10 cellular contexts compared by ENCODE assay signal in genomic region chr1:90045853-90046563, GRCh38.
DNase-seq lines count a peak whose midpoint lies in the region; TF ChIP-seq lines count a peak whose summit lies in the region.
"Had no signal": no experiment of that assay in that cellular context is flagged by ENCODE, and none has a peak within 500 bp of the region (broad histone marks: within the 10 kb centered on the region; RNA-seq: fewer than 3 reads in every experiment).

No MANE protein-coding gene starts in this region.

- no peaks in the 10 kb centered on the region for H3K36me3 ChIP-seq in SU-DHL-6 (ENCODE audit: low read length)
- H3K36me3 ChIP-seq: BLaER1 had no signal

- TF ChIP-seq CTCF in HL-60 (IDR thresholded peaks at IDR 0.05; ENCODE audit: insufficient read depth, low read length): peak; percentile 21
- peak; percentile 48 for TF ChIP-seq CTCF in SU-DHL-6 (IDR thresholded peaks at IDR 0.05; ENCODE audit: insufficient read depth, low read length, poor library complexity, severe bottlenecking)
- peak; percentile 70 for TF ChIP-seq CTCF in foreskin fibroblast (IDR thresholded peaks at IDR 0.05; ENCODE audit: low read depth, low read length)

- no peaks in the 10 kb centered on the region for H3F3A ChIP-seq in SU-DHL-6 (ENCODE audit: insufficient read depth)

- no peaks in the 10 kb centered on the region for H3K27me3 ChIP-seq in HL-60 (ENCODE audit: insufficient read depth, poor library complexity, severe bottlenecking)
- H3K27me3 ChIP-seq in SU-DHL-6 (ENCODE audit: low read length): no peaks in the 10 kb centered on the region
- H3K27me3 ChIP-seq: BLaER1 had no signal

- H3K9ac ChIP-seq in SU-DHL-6 (ENCODE audit: low read length): no peak overlapping the region
- H3K9ac ChIP-seq: BLaER1, parathyroid adenoma had no signal

- DNase-seq in NCI-H1417 (lab: John Stamatoyannopoulos, UW) (peak in 2 of 3 experiments; percentile 4 to 47), NCI-H1417 treated with DMSO at 0.1 percent for 48 hours (lab: John Stamatoyannopoulos, UW) (no peak), HL-60 (ENCODE audit: low read depth in 1 of 2, low spot score in 1 of 2) (no peak), foreskin fibroblast (peak; percentile 9 to 55), stromal cell of bone marrow (ENCODE audit: low read depth) (peak; percentile 3), cerebellar nuclear complex (lab: John Stamatoyannopoulos, UW) (no peak)
- no peak for DNase-seq in activated effector memory CD4-positive, alpha-beta T cell treated with anti-CD3 and anti-CD28 coated beads, Interleukin-2, amount 50 U/mL, for 16 hours

- H3K4me3 ChIP-seq in HL-60 (replicated peaks; ENCODE audit: insufficient read depth, low read length) (no peak overlapping the region), SU-DHL-6 (ENCODE audit: insufficient read depth, low read length, poor library complexity, severe bottlenecking) (no peak overlapping the region), foreskin fibroblast (ENCODE audit: low read depth in 1 of 2, low read length in 2 of 2) (no peak overlapping the region)
- H3K4me3 ChIP-seq: BLaER1 had no signal

- H2AFZ ChIP-seq in SU-DHL-6 (ENCODE audit: low read depth, low read length, severe bottlenecking): no peak overlapping the region
- H2AFZ ChIP-seq: parathyroid adenoma had no signal

- H4K20me1 ChIP-seq in SU-DHL-6 (ENCODE audit: low read depth, low read length): no peaks in the 10 kb centered on the region
- H4K20me1 ChIP-seq: BLaER1 had no signal

- H3K27ac ChIP-seq in HL-60 (replicated peaks): no peak overlapping the region
- no peak overlapping the region for H3K27ac ChIP-seq in SU-DHL-6 (ENCODE audit: low read depth, low read length)
- H3K27ac ChIP-seq: BLaER1, parathyroid adenoma had no signal

- H3K9me3 ChIP-seq in SU-DHL-6 (ENCODE audit: insufficient read depth, low read length): no peaks in the 10 kb centered on the region
- H3K9me3 ChIP-seq: BLaER1 had no signal

- H3K79me2 ChIP-seq in SU-DHL-6 (ENCODE audit: insufficient read depth, low read length): no peaks in the 10 kb centered on the region
- H3K79me2 ChIP-seq: parathyroid adenoma had no signal

- no peaks in the 10 kb centered on the region for H3K9me2 ChIP-seq in SU-DHL-6 (replicated peaks; ENCODE audit: insufficient read depth, low read length)

- H3K4me2 ChIP-seq in SU-DHL-6 (ENCODE audit: low read depth, low read length, poor library complexity, severe bottlenecking): no peak overlapping the region
- H3K4me2 ChIP-seq: BLaER1 had no signal

Comparison
In these comparisons a context has a peak if more than half of its experiments do, and no peak if none do; other contexts are left out.
1. DNase-seq: peak in NCI-H1417 (2 of 3), foreskin fibroblast (2 of 2) and stromal cell of bone marrow (single experiment); none in NCI-H1417 treated with DMSO at 0.1 percent for 48 hours (single experiment), HL-60 (0 of 2), cerebellar nuclear complex (0 of 2) and activated effector memory CD4-positive, alpha-beta T cell treated with anti-CD3 and anti-CD28 coated beads, Interleukin-2, amount 50 U/mL, for 16 hours (single experiment).
2. Peak in every context shown above with its lines, with median percentiles within 50 percentile points of each other: CTCF ChIP-seq.